Comparison of ENCODE assay signal across 14 cellular contexts in the genomic region with DNA sequence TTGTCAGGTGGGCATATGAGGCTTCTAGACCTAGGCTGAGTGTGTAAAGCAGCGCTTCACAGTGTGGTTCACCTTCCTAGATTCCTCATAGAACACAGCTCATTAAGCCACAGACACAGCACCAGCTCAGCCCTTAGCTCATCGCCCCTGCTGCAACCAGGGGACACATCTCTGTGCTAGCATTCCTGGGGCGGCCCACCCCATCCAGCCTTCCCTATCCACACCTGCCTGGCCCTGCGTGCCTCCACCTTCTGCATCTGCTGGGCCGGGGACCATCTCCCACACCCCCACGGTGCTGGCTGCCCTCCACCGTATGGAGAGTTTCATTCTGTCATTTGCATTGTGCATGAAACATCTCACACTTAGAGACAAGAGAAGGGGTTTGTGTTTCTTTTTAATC. TPM values are rescaled to one million over a fixed set of nuclear protein-coding genes. Genes with fewer than 3 reads are reported as not detected.
"Had no signal": no experiment of that assay in that cellular context is flagged by ENCODE, and none has a peak within 500 bp of the region (broad histone marks: within the 10 kb centered on the region; RNA-seq: fewer than 3 reads in every experiment).

No MANE protein-coding gene starts in this region.

- H3K27me3 ChIP-seq: body of pancreas, gastrocnemius medialis, heart right ventricle, neural progenitor cell, upper lobe of left lung had no signal

- H3K4me1 ChIP-seq: body of pancreas, gastrocnemius medialis, neural progenitor cell, upper lobe of left lung had no signal

- H3K9me3 ChIP-seq: body of pancreas, gastrocnemius medialis, heart right ventricle, upper lobe of left lung had no signal

- DNase-seq: activated CD4-positive, alpha-beta T cell treated with anti-CD3 and anti-CD28 coated beads, Interleukin-2, amount 50 U/mL, for 4 hours; effector memory CD4-positive, alpha-beta T cell; gastrocnemius medialis; mesendoderm; T-helper 2 cell had no signal

- H3K4me3 ChIP-seq: body of pancreas, gastrocnemius medialis, heart right ventricle, neural progenitor cell, upper lobe of left lung had no signal

- H3K27ac ChIP-seq: body of pancreas, epithelial cell of prostate, gastrocnemius medialis, heart right ventricle, neural progenitor cell, upper lobe of left lung had no signal

- ATAC-seq: activated T-helper 17 cell treated with anti-CD3 and anti-CD28 coated beads, Interleukin-2, amount 50 U/mL, for 72 hours; body of pancreas; gastrocnemius medialis; stimulated activated memory B cell treated with anti-CD40 and anti-IgM and Interleukin-4, amounts not matched to agents 10 μg/mL and 1 μg/mL and 100 μg/mL, for 72 hours had no signal

- H3K36me3 ChIP-seq: neural progenitor cell had no signal

RNA-seq across cellular contexts. Expression of gene PRSS38, which starts 35.8 kb away (rescaled TPM):
- total RNA-seq: activated T-helper 17 cell treated with anti-CD3 and anti-CD28 coated beads, Interleukin-2, amount 50 U/mL, for 72 hours; body of pancreas; gastrocnemius medialis; heart right ventricle; liver; subcutaneous adipose tissue; upper lobe of left lung had no signal
- polyA plus RNA-seq: heart right ventricle, liver had no signal
